In the genomic region with DNA sequence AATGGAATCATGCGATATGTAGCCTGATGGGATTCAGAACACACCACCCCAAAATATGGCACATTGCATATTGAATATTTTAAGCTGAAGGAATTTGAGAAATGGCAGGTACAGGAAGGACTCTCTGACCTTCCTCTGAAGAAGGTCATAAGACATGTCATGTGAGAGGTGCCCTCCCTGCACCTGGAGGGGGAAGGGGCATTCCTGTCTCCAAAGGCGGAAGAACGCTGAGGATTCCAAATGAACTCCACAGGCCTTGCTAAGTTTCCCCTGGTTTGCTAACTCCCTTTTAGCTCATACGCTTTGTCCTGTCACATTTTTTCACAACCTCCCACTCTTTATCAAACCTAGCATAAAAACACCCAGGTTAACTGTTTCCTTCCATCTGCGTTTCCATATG, we compare ENCODE assay signal across 22 cellular contexts.
"Had no signal": no experiment of that assay in that cellular context is flagged by ENCODE, and none has a peak within 500 bp of the region (broad histone marks: within the 10 kb centered on the region; RNA-seq: fewer than 3 reads in every experiment).

No MANE protein-coding gene starts in this region.

- H3K27me3 Mint-ChIP-seq: activated CD4-positive, alpha-beta T cell treated with anti-CD3 and anti-CD28 coated beads, Interleukin-2, amount 10 ng/mL, durations not matched to agents 7 days and 5 days; activated CD8-positive, alpha-beta memory T cell treated with anti-CD3 and anti-CD28 coated beads, Interleukin-2, amount 10 ng/mL, durations not matched to agents 7 days and 5 days; activated CD8-positive, alpha-beta T cell treated with anti-CD3 and anti-CD28 coated beads for 36 hours; activated naive CD4-positive, alpha-beta T cell treated with anti-CD3 and anti-CD28 coated beads, Interleukin-2, amount 10 ng/mL, durations not matched to agents 7 days and 5 days; activated naive CD8-positive, alpha-beta T cell treated with anti-CD3 and anti-CD28 coated beads, Interleukin-2, amount 50 U/mL, for 24 hours; memory B cell; stimulated activated naive CD8-positive, alpha-beta T cell treated with anti-CD3 and anti-CD28 coated beads, Interleukin-15, amount 100 ng/mL, for 72 hours had no signal

- DNase-seq: activated CD4-positive, alpha-beta T cell treated with anti-CD3 and anti-CD28 coated beads, Interleukin-2, amount 10 ng/mL, durations not matched to agents 7 days and 5 days; activated CD4-positive, CD25-positive, alpha-beta regulatory T cell treated with anti-CD3 and anti-CD28 coated beads, Interleukin-2, amount 50 U/mL, for 72 hours; activated CD8-positive, alpha-beta memory T cell treated with anti-CD3 and anti-CD28 coated beads, Interleukin-2, amount 10 ng/mL, durations not matched to agents 7 days and 5 days; activated CD8-positive, alpha-beta T cell treated with anti-CD3 and anti-CD28 coated beads for 36 hours; activated effector memory CD4-positive, alpha-beta T cell treated with anti-CD3 and anti-CD28 coated beads, Interleukin-2, amount 50 U/mL, for 16 hours; activated naive CD4-positive, alpha-beta T cell treated with anti-CD3 and anti-CD28 coated beads, Interleukin-2, amount 10 ng/mL, durations not matched to agents 7 days and 5 days; activated naive CD8-positive, alpha-beta T cell treated with anti-CD3 and anti-CD28 coated beads, Interleukin-2, amount 50 U/mL, for 24 hours; activated T-cell treated with anti-CD3 and anti-CD28 coated beads for 4 hours; body of pancreas; heart right ventricle; islet precursor cell; left cardiac atrium; nephron progenitor cell; pancreas; right lobe of liver; stimulated activated CD4-positive, alpha-beta T cell treated with anti-CD3 and anti-CD28 coated beads, Interleukin-1b, Interleukin-23, amount 100 ng/mL, for 48 hours; stimulated activated naive CD8-positive, alpha-beta T cell treated with anti-CD3 and anti-CD28 coated beads, Interleukin-15, amount 100 ng/mL, for 72 hours; T-helper 2 cell; tibial artery had no signal

- H3K4me3 Mint-ChIP-seq: activated CD4-positive, alpha-beta T cell treated with anti-CD3 and anti-CD28 coated beads, Interleukin-2, amount 10 ng/mL, durations not matched to agents 7 days and 5 days; activated CD8-positive, alpha-beta memory T cell treated with anti-CD3 and anti-CD28 coated beads, Interleukin-2, amount 10 ng/mL, durations not matched to agents 7 days and 5 days; activated CD8-positive, alpha-beta T cell treated with anti-CD3 and anti-CD28 coated beads for 36 hours; activated naive CD4-positive, alpha-beta T cell treated with anti-CD3 and anti-CD28 coated beads, Interleukin-2, amount 10 ng/mL, durations not matched to agents 7 days and 5 days; activated naive CD8-positive, alpha-beta T cell treated with anti-CD3 and anti-CD28 coated beads, Interleukin-2, amount 50 U/mL, for 24 hours; memory B cell; nephron progenitor cell; stimulated activated naive CD8-positive, alpha-beta T cell treated with anti-CD3 and anti-CD28 coated beads, Interleukin-15, amount 100 ng/mL, for 72 hours had no signal

- H3K27ac Mint-ChIP-seq: activated CD4-positive, alpha-beta T cell treated with anti-CD3 and anti-CD28 coated beads, Interleukin-2, amount 10 ng/mL, durations not matched to agents 7 days and 5 days; activated CD8-positive, alpha-beta memory T cell treated with anti-CD3 and anti-CD28 coated beads, Interleukin-2, amount 10 ng/mL, durations not matched to agents 7 days and 5 days; activated CD8-positive, alpha-beta T cell treated with anti-CD3 and anti-CD28 coated beads for 36 hours; activated naive CD4-positive, alpha-beta T cell treated with anti-CD3 and anti-CD28 coated beads, Interleukin-2, amount 10 ng/mL, durations not matched to agents 7 days and 5 days; activated naive CD8-positive, alpha-beta T cell treated with anti-CD3 and anti-CD28 coated beads, Interleukin-2, amount 50 U/mL, for 24 hours; memory B cell; nephron progenitor cell; stimulated activated naive CD8-positive, alpha-beta T cell treated with anti-CD3 and anti-CD28 coated beads, Interleukin-15, amount 100 ng/mL, for 72 hours had no signal

- H3K27me3 ChIP-seq: body of pancreas, cardiac muscle cell, heart right ventricle, pancreas, right lobe of liver, tibial artery had no signal

- H3K27ac ChIP-seq: body of pancreas, cardiac muscle cell, heart right ventricle, pancreas, skin epidermis, tibial artery had no signal

- H3K9me3 ChIP-seq: body of pancreas, pancreas, right lobe of liver, tibial artery had no signal

- H3K4me1 Mint-ChIP-seq: activated naive CD4-positive, alpha-beta T cell treated with anti-CD3 and anti-CD28 coated beads, Interleukin-2, amount 10 ng/mL, durations not matched to agents 7 days and 5 days; memory B cell had no signal

- ATAC-seq: activated CD8-positive, alpha-beta memory T cell treated with anti-CD3 and anti-CD28 coated beads, Interleukin-2, amount 10 ng/mL, durations not matched to agents 7 days and 5 days; activated CD8-positive, alpha-beta T cell treated with anti-CD3 and anti-CD28 coated beads for 36 hours; activated naive CD8-positive, alpha-beta T cell treated with anti-CD3 and anti-CD28 coated beads, Interleukin-2, amount 50 U/mL, for 24 hours; body of pancreas; heart right ventricle; left cardiac atrium; stimulated activated naive CD8-positive, alpha-beta T cell treated with anti-CD3 and anti-CD28 coated beads, Interleukin-15, amount 100 ng/mL, for 72 hours had no signal
